8 cellular contexts compared by ENCODE assay signal in genomic region chr11:33869511-33870422, GRCh38. TPM values are rescaled to one million over a fixed set of nuclear protein-coding genes. Genes with fewer than 3 reads are reported as not detected.
DNase-seq lines count a peak whose midpoint lies in the region; ATAC-seq and TF ChIP-seq lines count a peak whose summit lies in the region.

No MANE protein-coding gene starts in this region.

- H3K27me3 ChIP-seq in effector memory CD4-positive, alpha-beta T cell (replicated peaks; ENCODE audit: control insufficient read depth, insufficient read depth, low read length, poor library complexity, severe bottlenecking): peaks cover 28% of the 10 kb centered on the region
- H3K27me3 ChIP-seq in testis: no peaks in the 10 kb centered on the region

- H3K4me3 ChIP-seq in effector memory CD4-positive, alpha-beta T cell (ENCODE audit: insufficient read depth, low read depth, low read length, poor library complexity, severe bottlenecking): peak overlapping the region; percentile 60
- peak overlapping the region; percentile 51 to 65 for H3K4me3 ChIP-seq in testis

- no peak for ATAC-seq in GM21423 (IDR thresholded peaks at IDR 0.05; ENCODE audit: unreplicated experiment)

- no peak overlapping the region for H3K27ac ChIP-seq in effector memory CD4-positive, alpha-beta T cell (ENCODE audit: insufficient read depth, low read length, poor library complexity, severe bottlenecking)
- peak overlapping the region; percentile 33 to 77 for H3K27ac ChIP-seq in testis

- H3K9me3 ChIP-seq in effector memory CD4-positive, alpha-beta T cell (ENCODE audit: control insufficient read depth, low read length): no peaks in the 10 kb centered on the region
- no peaks in the 10 kb centered on the region for H3K9me3 ChIP-seq in testis

- in situ Hi-C loops in KBM-7 (cut with MboI; ENCODE audit: low pct_unique_long_range_greater_than_20kb, low sequenced_read_pairs): loop anchor here (10.0 kb wide), 1 partner anchor 105 kb away; no protein-coding TSS in a partner anchor
- in situ Hi-C loops in SK-MEL-5 (cut with HindIII; ENCODE audit: low pct_unique_long_range_greater_than_20kb, low sequenced_read_pairs): no loop called here

- peaks cover 15% of the 10 kb centered on the region for H3K4me1 ChIP-seq in effector memory CD4-positive, alpha-beta T cell (ENCODE audit: control insufficient read depth, insufficient read depth, low read length, poor library complexity, severe bottlenecking)
- no peaks in the 10 kb centered on the region for H3K4me1 ChIP-seq in testis

- intact Hi-C loops in testis (cut with DNase I; ENCODE audit: low total_unique reads): no loop called here

- TF ChIP-seq POLR2A in GM15510 (IDR thresholded peaks at IDR 0.05; ENCODE audit: borderline replicate concordance, extremely low read depth, insufficient read length): peak; percentile 41
- no peak for TF ChIP-seq POLR2A in testis (IDR thresholded peaks at IDR 0.05)

- WGBS in testis, 2 donors: 1% methylated on average over 24 to 37 of the region's 81 CpGs

- DNase-seq in AG08395 (ENCODE audit: low spot score) (peak; percentile 28), KBM-7 (peak; percentile 95), SK-MEL-5 (ENCODE audit: low read depth, low spot score) (peak; percentile 16), medulla oblongata (ENCODE audit: extremely low spot score) (peak; percentile 81), testis (no peak)
- no peak for DNase-seq in effector memory CD4-positive, alpha-beta T cell

- TF ChIP-seq CTCF in testis (IDR thresholded peaks at IDR 0.05): no peak

- no peaks in the 10 kb centered on the region for H3K36me3 ChIP-seq in effector memory CD4-positive, alpha-beta T cell (ENCODE audit: control insufficient read depth, insufficient read depth, low read length)
- H3K36me3 ChIP-seq in testis (ENCODE audit: low read depth, missing control alignments): no peaks in the 10 kb centered on the region

RNA-seq across cellular contexts. Expression of gene LMO2, which starts 22.1 kb away (rescaled TPM):
- total RNA-seq in SK-MEL-5 (2014; rRNA removed; shearing (Covaris generic)): not detected in 2 replicates
- 0.19 and 0.62 TPM in 2 replicates for polyA plus RNA-seq in SK-MEL-5 (2015; cell fraction: cytosol; rRNA removed)
- polyA plus RNA-seq in SK-MEL-5 (2015; cell fraction: nucleus; rRNA removed): not detected in 2 replicates
- 1 to 10 TPM; 6.5 to 8.1 TPM for total RNA-seq in testis
- polyA plus RNA-seq in testis (ENCODE audit: insufficient read depth, low read depth, low replicate concordance): 18.3 TPM

Comparison
In these comparisons a context has a peak if more than half of its experiments do, and no peak if none do; other contexts are left out.
1. DNase-seq: peak in AG08395 (single experiment), KBM-7 (single experiment), SK-MEL-5 (single experiment) and medulla oblongata (single experiment); none in effector memory CD4-positive, alpha-beta T cell (0 of 3) and testis (single experiment).